Comparison of ENCODE assay signal across 8 cellular contexts in the genomic region with DNA sequence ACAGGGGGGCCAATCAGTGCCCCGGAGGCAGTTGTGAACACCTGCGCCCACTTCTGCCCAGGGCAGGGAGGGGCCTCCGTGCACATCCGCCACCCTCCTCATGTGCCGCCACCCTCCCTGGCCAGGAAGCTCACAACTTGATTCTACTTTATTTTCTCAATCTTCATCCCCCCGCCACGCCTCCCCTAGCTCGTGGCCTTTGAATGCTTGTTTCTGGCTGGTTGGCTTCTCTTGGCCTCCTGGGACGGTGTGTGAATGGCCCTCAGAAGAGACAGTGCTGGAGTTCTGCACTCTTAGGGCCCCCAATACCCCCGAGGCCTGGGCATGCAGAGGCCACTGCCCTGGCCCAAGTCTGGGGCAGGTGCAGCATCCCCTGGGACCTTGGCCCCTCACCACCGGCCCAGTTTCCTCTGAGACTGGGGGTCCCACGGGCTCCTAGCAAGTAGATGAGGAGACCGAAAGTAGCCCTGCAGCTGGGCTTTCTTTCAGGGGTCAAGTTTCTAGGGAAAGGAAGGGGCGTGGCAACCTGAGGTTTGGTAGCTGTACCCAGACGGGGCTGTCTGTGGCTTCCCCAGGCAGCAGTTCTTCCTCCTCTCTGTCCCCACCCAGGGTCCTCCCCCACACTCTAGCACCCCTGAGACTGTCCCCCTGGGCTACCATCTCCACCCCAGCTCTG. TPM values are rescaled to one million over a fixed set of nuclear protein-coding genes. Genes with fewer than 3 reads are reported as not detected.
DNase-seq lines count a peak whose midpoint lies in the region; TF ChIP-seq lines count a peak whose summit lies in the region.

No MANE protein-coding gene starts in this region.

- H3K27me3 ChIP-seq in HL-60 (ENCODE audit: insufficient read depth, poor library complexity, severe bottlenecking) (no peaks in the 10 kb centered on the region), right atrium auricular region (no peaks in the 10 kb centered on the region), subcutaneous abdominal adipose tissue (ENCODE audit: control insufficient read depth in 5 of 5, insufficient read depth in 4 of 5, low read length in 5 of 5) (no peaks in the 10 kb centered on the region)

- POLR2A ChIA-PET in activated CD4-positive, alpha-beta memory T cell treated with anti-CD3 and anti-CD28 coated beads, Interleukin-2, amount 10 ng/mL, durations not matched to agents 7 days and 5 days (lab: Charles Lee), result interaction anchor here (0.8 to 5.9 kb wide), 9 partner anchors 8 to 100 kb away, joined by 3 to 74 read pairs (median 5); a partner anchor contains a TSS

- H3K4me1 Mint-ChIP-seq in activated CD4-positive, alpha-beta memory T cell treated with anti-CD3 and anti-CD28 coated beads, Interleukin-2, amount 10 ng/mL, durations not matched to agents 7 days and 5 days, result peaks cover 56% of the 10 kb centered on the region

- peaks cover 51% of the 10 kb centered on the region for H3K36me3 Mint-ChIP-seq in activated CD4-positive, alpha-beta memory T cell treated with anti-CD3 and anti-CD28 coated beads, Interleukin-2, amount 10 ng/mL, durations not matched to agents 7 days and 5 days (ENCODE audit: low read depth)

- H3K27ac ChIP-seq in HL-60 (replicated peaks) (peak overlapping the region; percentile 97), right atrium auricular region (no peak overlapping the region), subcutaneous abdominal adipose tissue (ENCODE audit: low read depth, low read length) (no peak overlapping the region)

- CTCF ChIA-PET in activated CD4-positive, alpha-beta memory T cell treated with anti-CD3 and anti-CD28 coated beads, Interleukin-2, amount 10 ng/mL, durations not matched to agents 7 days and 5 days (lab: Charles Lee), result interaction anchor here (0.9 to 2.6 kb wide), 9 partner anchors 8 to 540 kb away, joined by 3 to 19 read pairs (median 4); a partner anchor contains a TSS

- H3K4me1 ChIP-seq in right atrium auricular region (peaks cover 0 to 48% of the 10 kb centered on the region in 2 donors), subcutaneous abdominal adipose tissue (ENCODE audit: control insufficient read depth in 5 of 5, insufficient read depth in 5 of 5, low read length in 5 of 5) (peaks cover 0 to 64% (median 48%) of the 10 kb centered on the region in 5 donors)

- peak overlapping the region in 4 of 5 donors; percentile 80 to 84 (median 82) for H3K9ac ChIP-seq in subcutaneous abdominal adipose tissue (ENCODE audit: low read length in 5 of 5)

- H3K36me3 ChIP-seq in right atrium auricular region (peaks cover 10% of the 10 kb centered on the region), subcutaneous abdominal adipose tissue (ENCODE audit: control insufficient read depth in 5 of 5, insufficient read depth in 5 of 5, low read length in 5 of 5) (peaks cover 0 to 20% (median 10%) of the 10 kb centered on the region in 5 donors)

- H3K4me3 ChIP-seq in HL-60 (replicated peaks; ENCODE audit: insufficient read depth, low read length), result peak overlapping the region; percentile 83
- peak overlapping the region; percentile 72 to 84 for H3K4me3 ChIP-seq in right atrium auricular region
- peak overlapping the region; percentile 59 to 78 (median 73) for H3K4me3 ChIP-seq in subcutaneous abdominal adipose tissue (ENCODE audit: low read depth in 1 of 5, low read length in 5 of 5)

- H3K9me3 ChIP-seq in right atrium auricular region (no peaks in the 10 kb centered on the region), subcutaneous abdominal adipose tissue (ENCODE audit: control insufficient read depth in 5 of 5, low read length in 5 of 5) (no peaks in the 10 kb centered on the region)

- H3K4me3 Mint-ChIP-seq in activated CD4-positive, alpha-beta memory T cell treated with anti-CD3 and anti-CD28 coated beads, Interleukin-2, amount 10 ng/mL, durations not matched to agents 7 days and 5 days, result peak overlapping the region; percentile 93

- H3K27ac Mint-ChIP-seq in activated CD4-positive, alpha-beta memory T cell treated with anti-CD3 and anti-CD28 coated beads, Interleukin-2, amount 10 ng/mL, durations not matched to agents 7 days and 5 days, result peak overlapping the region; percentile 92

- H3K27me3 Mint-ChIP-seq in activated CD4-positive, alpha-beta memory T cell treated with anti-CD3 and anti-CD28 coated beads, Interleukin-2, amount 10 ng/mL, durations not matched to agents 7 days and 5 days, result peaks cover 13% of the 10 kb centered on the region

- H3K9me3 Mint-ChIP-seq in activated CD4-positive, alpha-beta memory T cell treated with anti-CD3 and anti-CD28 coated beads, Interleukin-2, amount 10 ng/mL, durations not matched to agents 7 days and 5 days, result no peaks in the 10 kb centered on the region

- TF ChIP-seq CTCF in HL-60 (IDR thresholded peaks at IDR 0.05; ENCODE audit: insufficient read depth, low read length) (no peak), right atrium auricular region (IDR thresholded peaks at IDR 0.05) (no peak)

- DNase-seq in AML-193 (lab: John Stamatoyannopoulos, UW) (peak; percentile 62 to 64), HL-60 (ENCODE audit: low read depth in 1 of 2, low spot score in 1 of 2) (peak in 1 of 2 experiments; percentile 91), right atrium auricular region (ENCODE audit: low spot score) (no peak), middle frontal gyrus (ENCODE audit: extremely low spot score, low spot score) (no peak), OCI-M2 (lab: John Stamatoyannopoulos, UW; ENCODE audit: unreplicated experiment) (no peak), amniotic stem cell (lab: John Stamatoyannopoulos, UW) (no peak)
- peak; percentile 82 for DNase-seq in activated CD4-positive, alpha-beta memory T cell treated with anti-CD3 and anti-CD28 coated beads, Interleukin-2, amount 10 ng/mL, durations not matched to agents 7 days and 5 days

RNA-seq across cellular contexts. Expression of a gene that starts 1.3 kb away (rescaled TPM):
- 100 to 1,000 TPM; 119 to 122 TPM for total RNA-seq in activated CD4-positive, alpha-beta memory T cell treated with anti-CD3 and anti-CD28 coated beads, Interleukin-2, amount 10 ng/mL, durations not matched to agents 7 days and 5 days
- 10 to 100 TPM in 1 of 2 donors, 1 to 10 TPM in 1; 7.8 to 14.1 TPM for total RNA-seq in right atrium auricular region

RNA-seq across cellular contexts. Expression of a gene that starts 1.9 kb away (rescaled TPM):
- 1 to 10 TPM; 1.2 to 1.6 TPM for total RNA-seq in activated CD4-positive, alpha-beta memory T cell treated with anti-CD3 and anti-CD28 coated beads, Interleukin-2, amount 10 ng/mL, durations not matched to agents 7 days and 5 days
- total RNA-seq in right atrium auricular region, result 1 to 10 TPM in 1 of 2 donors, under 1 TPM in 1; 0.75 to 1.4 TPM

RNA-seq across cellular contexts. Expression of a gene that starts 6.2 kb away (rescaled TPM):
- under 1 TPM in 1 of 2 experiments, not detected in 1; 0.38 TPM for total RNA-seq in activated CD4-positive, alpha-beta memory T cell treated with anti-CD3 and anti-CD28 coated beads, Interleukin-2, amount 10 ng/mL, durations not matched to agents 7 days and 5 days
- not detected for total RNA-seq in right atrium auricular region

RNA-seq across cellular contexts. Expression of a gene that starts 15.0 kb away (rescaled TPM):
- 10 to 100 TPM; 66.3 to 74.1 TPM for total RNA-seq in activated CD4-positive, alpha-beta memory T cell treated with anti-CD3 and anti-CD28 coated beads, Interleukin-2, amount 10 ng/mL, durations not matched to agents 7 days and 5 days
- total RNA-seq in right atrium auricular region, result 10 to 100 TPM; 17.8 to 25.5 TPM

RNA-seq across cellular contexts. Expression of a gene that starts 28.6 kb away (rescaled TPM):
- total RNA-seq in activated CD4-positive, alpha-beta memory T cell treated with anti-CD3 and anti-CD28 coated beads, Interleukin-2, amount 10 ng/mL, durations not matched to agents 7 days and 5 days, result under 1 TPM; 0.25 TPM
- total RNA-seq in right atrium auricular region, result 10 to 100 TPM; 15.1 to 17.2 TPM

Comparison
In these comparisons a context has a peak if more than half of its experiments do, and no peak if none do; other contexts are left out.
1. DNase-seq: peak in AML-193 (2 of 2) and activated CD4-positive, alpha-beta memory T cell treated with anti-CD3 and anti-CD28 coated beads, Interleukin-2, amount 10 ng/mL, durations not matched to agents 7 days and 5 days (single experiment); none in right atrium auricular region (single experiment), middle frontal gyrus (single experiment), OCI-M2 (single experiment) and amniotic stem cell (single experiment).
2. RNA of a gene that starts 1.3 kb away (total RNA-seq): 119 to 122 TPM in activated CD4-positive, alpha-beta memory T cell treated with anti-CD3 and anti-CD28 coated beads, Interleukin-2, amount 10 ng/mL, durations not matched to agents 7 days and 5 days; 7.8 to 14.1 TPM in right atrium auricular region; every median in the first group is over 4 times any median in the second.
3. Peak in every context shown above with its lines, with median percentiles within 50 percentile points of each other: H3K4me3 ChIP-seq.